Comparison of ENCODE assay signal across 8 cellular contexts in genomic region chr18:24076136-24076597, GRCh38.
DNase-seq lines count a peak whose midpoint lies in the region; ATAC-seq and TF ChIP-seq lines count a peak whose summit lies in the region.
"Not testable (repeated sequence)": the region's sequence is repeated elsewhere in the genome, so short reads cannot be mapped to it uniquely, and the experiment has no call there.

No MANE protein-coding gene starts in this region.

- ATAC-seq in HG03354 (IDR thresholded peaks at IDR 0.05; ENCODE audit: poor library complexity, severe bottlenecking, unreplicated experiment) (peak; percentile 62), left cardiac atrium (peak; percentile 96 to 99), psoas muscle (peak; percentile 97 to 99 (median 99))

- peak overlapping the region; percentile 1 to 38 for H3K27ac ChIP-seq in ascending aorta
- peak overlapping the region; percentile 60 for H3K27ac ChIP-seq in psoas muscle
- H3K27ac ChIP-seq in testis = peak overlapping the region; percentile 31 to 74

- intact Hi-C loops in ascending aorta (cut with DNase I) (loop anchor here (5.0 kb wide), 2 partner anchors 59 to 464 kb away; no protein-coding TSS in a partner anchor), left cardiac atrium (cut with DNase I) (loop anchor here in 1 of 2 donors (5.0 kb wide), 1 partner anchor 84 kb away; no protein-coding TSS in a partner anchor)
- intact Hi-C loops in psoas muscle (cut with DNase I); testis (cut with DNase I; ENCODE audit: low total_unique reads): not testable (repeated sequence)

- TF ChIP-seq POLR2A in testis (IDR thresholded peaks at IDR 0.05) = not testable (repeated sequence)

- not testable (repeated sequence) for H3K36me3 ChIP-seq in ascending aorta; psoas muscle (ENCODE audit: insufficient read depth in 1 of 2, low read depth in 1 of 2); testis (ENCODE audit: low read depth, missing control alignments)

- H3K4me3 ChIP-seq in ascending aorta, psoas muscle, testis: not testable (repeated sequence)

- 29 to 35% (median 34%) methylated on average over 10 of the region's 10 CpGs for WGBS in psoas muscle, 3 donors
- WGBS in testis, 2 donors = 32 to 70% methylated on average over 10 of the region's 10 CpGs

- DNase-seq in GM04504 (ENCODE audit: low read depth) (peak; percentile 92), NCI-H748 (lab: John Stamatoyannopoulos, UW; ENCODE audit: unreplicated experiment) (peak; percentile 82), ascending aorta (ENCODE audit: low spot score in 2 of 2) (peak; percentile 16 to 81), left cardiac atrium (peak; percentile 85), psoas muscle (peak; percentile 69 to 74), testis (peak; percentile 91)
- DNase-seq in activated CD4-positive, CD25-positive, alpha-beta regulatory T cell treated with anti-CD3 and anti-CD28 coated beads, Interleukin-2, amount 50 U/mL, for 16 hours (ENCODE audit: low read depth, low spot score) = peak; percentile 40

- not testable (repeated sequence) for H3K4me1 ChIP-seq in ascending aorta, psoas muscle
- peaks cover 16% of the 10 kb centered on the region for H3K4me1 ChIP-seq in testis

- not testable (repeated sequence) for H3K9me3 ChIP-seq in ascending aorta, psoas muscle, testis

- H3K27me3 ChIP-seq in ascending aorta; psoas muscle (ENCODE audit: insufficient read depth in 3 of 3, low read length in 2 of 3); testis: not testable (repeated sequence)

- TF ChIP-seq CTCF in ascending aorta (IDR thresholded peaks at IDR 0.05) = peak in 2 of 3 experiments; percentile 24 to 46
- peak; percentile 26 for TF ChIP-seq CTCF in psoas muscle (IDR thresholded peaks at IDR 0.05)
- peak; percentile 17 to 31 (median 19) for TF ChIP-seq CTCF in testis (IDR thresholded peaks at IDR 0.05)

Comparison
In these comparisons a context has a peak if more than half of its experiments do, and no peak if none do; other contexts are left out.
1. DNase-seq: peak in every context shown above with its lines; median percentile 92 in GM04504; 91 in testis; 85 in left cardiac atrium; 82 in NCI-H748; 72 in psoas muscle; 48 in ascending aorta; 40 in activated CD4-positive, CD25-positive, alpha-beta regulatory T cell treated with anti-CD3 and anti-CD28 coated beads, Interleukin-2, amount 50 U/mL, for 16 hours.